ENCODE assay signal across 22 cellular contexts in genomic region chr2:65355190-65355831, GRCh38.
DNase-seq lines count a peak whose midpoint lies in the region; ATAC-seq lines count a peak whose summit lies in the region.
"Had no signal": no experiment of that assay in that cellular context is flagged by ENCODE, and none has a peak within 500 bp of the region (broad histone marks: within the 10 kb centered on the region; RNA-seq: fewer than 3 reads in every experiment).

No MANE protein-coding gene starts in this region.

- no peaks in the 10 kb centered on the region for H3K36me3 ChIP-seq in H7 (replicated peaks; ENCODE audit: control insufficient read depth, insufficient read depth, low read length)
- H3K36me3 ChIP-seq: ovary had no signal

- no peaks in the 10 kb centered on the region for H3K9me3 Mint-ChIP-seq in stimulated activated naive CD8-positive, alpha-beta T cell treated with anti-CD3 and anti-CD28 coated beads, Interleukin-15, amount 100 ng/mL, for 72 hours
- H3K9me3 Mint-ChIP-seq: activated B cell treated with CpG ODN at 0.5 μM for 24 hours; activated CD8-positive, alpha-beta T cell treated with anti-CD3 and anti-CD28 coated beads for 36 hours; activated naive CD4-positive, alpha-beta T cell treated with anti-CD3 and anti-CD28 coated beads, Interleukin-2, amount 10 ng/mL, durations not matched to agents 7 days and 5 days; activated T-cell treated with anti-CD3 and anti-CD28 coated beads, Interleukin-2, amount 50 U/mL, for 4 hours; naive thymus-derived CD4-positive, alpha-beta T cell; type B pancreatic cell had no signal

- no peak overlapping the region for H3K4me3 Mint-ChIP-seq in stimulated activated naive CD8-positive, alpha-beta T cell treated with anti-CD3 and anti-CD28 coated beads, Interleukin-15, amount 100 ng/mL, for 72 hours
- H3K4me3 Mint-ChIP-seq: activated B cell treated with CpG ODN at 0.5 μM for 24 hours; activated CD8-positive, alpha-beta T cell treated with anti-CD3 and anti-CD28 coated beads for 36 hours; activated naive CD4-positive, alpha-beta T cell treated with anti-CD3 and anti-CD28 coated beads, Interleukin-2, amount 10 ng/mL, durations not matched to agents 7 days and 5 days; activated T-cell treated with anti-CD3 and anti-CD28 coated beads, Interleukin-2, amount 50 U/mL, for 4 hours; naive thymus-derived CD4-positive, alpha-beta T cell; type B pancreatic cell had no signal

- peaks cover 34% of the 10 kb centered on the region for H3K27me3 Mint-ChIP-seq in stimulated activated naive CD8-positive, alpha-beta T cell treated with anti-CD3 and anti-CD28 coated beads, Interleukin-15, amount 100 ng/mL, for 72 hours
- H3K27me3 Mint-ChIP-seq: activated naive CD4-positive, alpha-beta T cell treated with anti-CD3 and anti-CD28 coated beads, Interleukin-2, amount 10 ng/mL, durations not matched to agents 7 days and 5 days; type B pancreatic cell had no signal

- H3K4me3 ChIP-seq in H7 (ENCODE audit: insufficient read depth, low read depth, low read length): no peak overlapping the region
- H3K4me3 ChIP-seq: ovary had no signal

- no peak for DNase-seq in stimulated activated naive CD8-positive, alpha-beta T cell treated with anti-CD3 and anti-CD28 coated beads, Interleukin-15, amount 100 ng/mL, for 72 hours
- DNase-seq in stimulated activated naive CD8-positive, alpha-beta T cell treated with anti-CD3 and anti-CD28 coated beads, Interleukin-15, Interleukin-2, amounts not matched to agents 100 U/mL and 50 U/mL, for 24 hours: no peak
- peak; percentile 59 for DNase-seq in amniotic epithelial cell (ENCODE audit: low read depth)
- peak; percentile 23 for DNase-seq in kidney tubule cell (ENCODE audit: low spot score)
- no peak for DNase-seq in H7
- no peak for DNase-seq in DMS53 treated with DMSO at 0.1 percent for 48 hours (lab: John Stamatoyannopoulos, UW; ENCODE audit: unreplicated experiment)
- DNase-seq: 8988T; activated B cell treated with CpG ODN at 0.5 μM for 24 hours; activated CD8-positive, alpha-beta T cell treated with anti-CD3 and anti-CD28 coated beads for 36 hours; activated naive CD4-positive, alpha-beta T cell treated with anti-CD3 and anti-CD28 coated beads, Interleukin-2, amount 10 ng/mL, durations not matched to agents 7 days and 5 days; activated T-cell treated with anti-CD3 and anti-CD28 coated beads, Interleukin-2, amount 50 U/mL, for 4 hours; naive thymus-derived CD4-positive, alpha-beta T cell; NCI-H1105; NCI-H524; ovary; stimulated activated CD4-positive, alpha-beta T cell treated with anti-CD3 and anti-CD28 coated beads, Interleukin-2, amount 100 ng/mL, for 24 hours; stimulated activated naive CD4-positive, alpha-beta T cell treated with Interleukin-2 at 50 U/mL for 16 hours; T-helper 2 cell had no signal

- no peaks in the 10 kb centered on the region for H3K27me3 ChIP-seq in H7 (ENCODE audit: control insufficient read depth, insufficient read depth, low read length)
- H3K27me3 ChIP-seq: ovary had no signal

- H3K4me1 Mint-ChIP-seq in stimulated activated naive CD8-positive, alpha-beta T cell treated with anti-CD3 and anti-CD28 coated beads, Interleukin-15, amount 100 ng/mL, for 72 hours: peaks cover 38% of the 10 kb centered on the region
- H3K4me1 Mint-ChIP-seq: activated B cell treated with CpG ODN at 0.5 μM for 24 hours had no signal

- H3K27ac Mint-ChIP-seq in stimulated activated naive CD8-positive, alpha-beta T cell treated with anti-CD3 and anti-CD28 coated beads, Interleukin-15, amount 100 ng/mL, for 72 hours: peak overlapping the region; percentile 19 to 62
- H3K27ac Mint-ChIP-seq: activated B cell treated with CpG ODN at 0.5 μM for 24 hours; activated CD8-positive, alpha-beta T cell treated with anti-CD3 and anti-CD28 coated beads for 36 hours; activated naive CD4-positive, alpha-beta T cell treated with anti-CD3 and anti-CD28 coated beads, Interleukin-2, amount 10 ng/mL, durations not matched to agents 7 days and 5 days; naive thymus-derived CD4-positive, alpha-beta T cell; type B pancreatic cell had no signal

- no peak for ATAC-seq in stimulated activated naive CD8-positive, alpha-beta T cell treated with anti-CD3 and anti-CD28 coated beads, Interleukin-15, amount 100 ng/mL, for 72 hours
- ATAC-seq in stimulated activated naive CD8-positive, alpha-beta T cell treated with anti-CD3 and anti-CD28 coated beads, Interleukin-15, Interleukin-2, amounts not matched to agents 100 U/mL and 50 U/mL, for 24 hours: no peak
- no peak for ATAC-seq in HG03342 (IDR thresholded peaks at IDR 0.05; ENCODE audit: unreplicated experiment)
- ATAC-seq in HG02571 (IDR thresholded peaks at IDR 0.05; ENCODE audit: unreplicated experiment): no peak
- ATAC-seq: activated CD8-positive, alpha-beta T cell treated with anti-CD3 and anti-CD28 coated beads for 36 hours; activated T-cell treated with anti-CD3 and anti-CD28 coated beads, Interleukin-2, amount 50 U/mL, for 4 hours; naive thymus-derived CD4-positive, alpha-beta T cell; sciatic nerve had no signal

Comparison
In these comparisons a context has a peak if more than half of its experiments do, and no peak if none do; other contexts are left out.
1. DNase-seq: peak in amniotic epithelial cell (single experiment) and kidney tubule cell (single experiment); none in stimulated activated naive CD8-positive, alpha-beta T cell treated with anti-CD3 and anti-CD28 coated beads, Interleukin-15, amount 100 ng/mL, for 72 hours (0 of 2), stimulated activated naive CD8-positive, alpha-beta T cell treated with anti-CD3 and anti-CD28 coated beads, Interleukin-15, Interleukin-2, amounts not matched to agents 100 U/mL and 50 U/mL, for 24 hours (single experiment), H7 (single experiment) and DMS53 treated with DMSO at 0.1 percent for 48 hours (single experiment).